8 cellular contexts compared by ENCODE assay signal in genomic region chr4:112523764-112524505, GRCh38. TPM values are rescaled to one million over a fixed set of nuclear protein-coding genes. Genes with fewer than 3 reads are reported as not detected.
A peak's percentile ranks its signal among the peaks of the same experiment; 100 is the strongest.
DNase-seq lines count a peak whose midpoint lies in the region; ATAC-seq, FAIRE-seq and TF ChIP-seq lines count a peak whose summit lies in the region.

No MANE protein-coding gene starts in this region.

- WGBS in A549 (ENCODE audit: missing lambda C conversion rate) = 9% methylated on average over 12 of the region's 46 CpGs
- 5% methylated on average over 11 of the region's 46 CpGs for WGBS in suprapubic skin

- H3K27me3 Mint-ChIP-seq in neural crest cell (ENCODE audit: low read depth) = peaks cover 91% of the 10 kb centered on the region

- no peaks in the 10 kb centered on the region for H3K36me3 ChIP-seq in suprapubic skin

- H3K4me3 Mint-ChIP-seq in neural crest cell = peak overlapping the region; percentile 65

- TF ChIP-seq CTCF in A549 (IDR thresholded peaks at IDR 0.05) (peak; percentile 72), epithelial cell of esophagus (IDR thresholded peaks at IDR 0.05; ENCODE audit: insufficient read depth, low read depth, low read length, missing control alignments) (peak; percentile 38), neural crest cell (conservative IDR thresholded peaks at IDR 0.05) (peak; percentile 89), suprapubic skin (IDR thresholded peaks at IDR 0.05) (peak; percentile 14 to 69)

- no peak for TF ChIP-seq POLR2A in A549 (IDR thresholded peaks at IDR 0.05; ENCODE audit: low read length)
- no peak for TF ChIP-seq POLR2A in suprapubic skin (IDR thresholded peaks at IDR 0.05)

- peaks cover 43% of the 10 kb centered on the region for H3K4me1 Mint-ChIP-seq in neural crest cell

- POLR2A ChIA-PET in A549 (lab: Yijun Ruan, JAX) = no interaction called here

- H3K4me3 ChIP-seq in A549 (peak overlapping the region; percentile 55), epithelial cell of esophagus (ENCODE audit: low read length) (peak overlapping the region; percentile 46), suprapubic skin (peak overlapping the region; percentile 48)

- peak overlapping the region in 1 of 2 experiments; percentile 41; a peak in 1 of 6 replicates for H3K27ac ChIP-seq in A549
- no peak overlapping the region for H3K27ac ChIP-seq in suprapubic skin

- peaks cover 12% of the 10 kb centered on the region for H3K9me3 ChIP-seq in A549
- H3K9me3 ChIP-seq in suprapubic skin = no peaks in the 10 kb centered on the region

- CTCF ChIA-PET in A549 (lab: Yijun Ruan, JAX) = interaction anchor here (0.5 to 4.7 kb wide), 33 partner anchors 9 to 425 kb away, joined by 3 to 36 read pairs (median 3); partner anchors contain the start of gene TIFA

- no peaks in the 10 kb centered on the region for H3K36me3 Mint-ChIP-seq in neural crest cell (ENCODE audit: low read depth)

- FAIRE-seq in A549 (lab: Jason Lieb, UNC) = no peak

- H3K4me2 ChIP-seq in A549 = peak overlapping the region; percentile 96

- peaks cover 78% of the 10 kb centered on the region for H3K27me3 ChIP-seq in suprapubic skin

- peak; percentile 89 to 97 for ATAC-seq in A549
- ATAC-seq in GM18861 (IDR thresholded peaks at IDR 0.05; ENCODE audit: unreplicated experiment) = peak; percentile 84
- peak; percentile 76 for ATAC-seq in HG03066 (IDR thresholded peaks at IDR 0.05; ENCODE audit: low read depth, unreplicated experiment)

- H3K4me1 ChIP-seq in A549 = no peaks in the 10 kb centered on the region
- H3K4me1 ChIP-seq in suprapubic skin = peaks cover 28% of the 10 kb centered on the region

- H3K9me3 Mint-ChIP-seq in neural crest cell = no peaks in the 10 kb centered on the region

- TF ChIP-seq EP300 in A549 (IDR thresholded peaks at IDR 0.05) (no peak), suprapubic skin (IDR thresholded peaks at IDR 0.05) (no peak)

- DNase-seq in A549 (ENCODE audit: low read depth in 1 of 2, low spot score in 1 of 2) (peak; percentile 30 to 54), NCI-H345 (lab: John Stamatoyannopoulos, UW) (peak; percentile 58), epithelial cell of esophagus (ENCODE audit: low read depth) (peak; percentile 64), neural crest cell (ENCODE audit: low read depth, low spot score) (peak; percentile 75), suprapubic skin (ENCODE audit: low spot score in 2 of 2) (no peak)
- peak; percentile 90 for DNase-seq in activated CD8-positive, alpha-beta memory T cell treated with anti-CD3 and anti-CD28 coated beads for 24 hours

- TF ChIP-seq RAD21 in A549 (conservative IDR thresholded peaks at IDR 0.05 in 1 of 2, IDR thresholded peaks at IDR 0.05 in 1 of 2) = peak; percentile 59 to 79

- H3K27ac Mint-ChIP-seq in neural crest cell (ENCODE audit: unreplicated experiment) = no peak overlapping the region

TF ChIP-seq in A549, 52 proteins besides CTCF, POLR2A, EP300 and RAD21:
- TF ChIP-seq KDM5A (IDR thresholded peaks at IDR 0.05) (no peak), ZFP36 (IDR thresholded peaks at IDR 0.05; ENCODE audit: borderline replicate concordance, partially characterized antibody) (no peak), HMGXB4 (CRISPR knock-in tag; IDR thresholded peaks at IDR 0.05; ENCODE audit: borderline replicate concordance) (no peak), SMC3 (IDR thresholded peaks at IDR 0.05) (peak; percentile 80), KDM1A (IDR thresholded peaks at IDR 0.05; ENCODE audit: low read depth) (no peak), MAFK (IDR thresholded peaks at IDR 0.05; ENCODE audit: partially characterized antibody) (no peak)

RNA-seq across cellular contexts. Expression of gene NEUROG2, which starts 8.0 kb away (rescaled TPM):
- polyA plus RNA-seq in A549 (2011; rRNA removed) = not detected in 2 replicates
- not detected in 2 replicates for polyA plus RNA-seq in A549 (2012; cell fraction: cytosol; rRNA removed)
- polyA plus RNA-seq in A549 (2012; cell fraction: nucleus; rRNA removed) = not detected in 2 replicates
- not detected in 3 replicates for polyA plus RNA-seq in A549 (2017; fragmentation: RNase III; extraction: RNeasy Plus Mini Kit Qiagen cat#74134 plus additional on column Dnase treatment)
- not detected in 2 replicates for polyA minus RNA-seq in A549 (2011; rRNA and poly(A)+ RNA removed)
- 4.1 and 4.2 TPM in 2 replicates for total RNA-seq in neural crest cell
- total RNA-seq in suprapubic skin = not detected

Comparison
In these comparisons a context has a peak if more than half of its experiments do, and no peak if none do; other contexts are left out.
1. DNase-seq: peak in A549 (2 of 2), NCI-H345 (single experiment), activated CD8-positive, alpha-beta memory T cell treated with anti-CD3 and anti-CD28 coated beads for 24 hours (single experiment), epithelial cell of esophagus (single experiment) and neural crest cell (single experiment); none in suprapubic skin (0 of 2).
2. CTCF ChIP-seq: peak in every context shown above with its lines; median percentile 89 in neural crest cell; 72 in A549; 42 in suprapubic skin; 38 in epithelial cell of esophagus.
3. Peak in every context shown above with its lines, with median percentiles within 50 percentile points of each other: ATAC-seq and H3K4me3 ChIP-seq.